In genomic region chr1:185349556-185349955, GRCh38 we compare ENCODE assay signal across 1 cellular context.
TF ChIP-seq lines count a peak whose summit lies in the region.

No MANE protein-coding gene starts in this region.

TF ChIP-seq in IMR-90, 13 proteins besides CTCF, POLR2A, EP300 and RAD21:
- TF ChIP-seq MAFK (IDR thresholded peaks at IDR 0.05; ENCODE audit: low read depth, low read length): 0 out of 2 replicates have a peak, but pooled peaks have one; percentile 8
- no peak for TF ChIP-seq BHLHE40 (IDR thresholded peaks at IDR 0.05; ENCODE audit: low read depth, low read length)
